Comparison of ENCODE assay signal across 8 cellular contexts in genomic region chr9:110183208-110184145, GRCh38. TPM values are rescaled to one million over a fixed set of nuclear protein-coding genes. Genes with fewer than 3 reads are reported as not detected.
DNase-seq lines count a peak whose midpoint lies in the region; ATAC-seq and TF ChIP-seq lines count a peak whose summit lies in the region.

No MANE protein-coding gene starts in this region.

- peaks cover 6% of the 10 kb centered on the region for H3K9me3 Mint-ChIP-seq in activated naive CD8-positive, alpha-beta T cell treated with anti-CD3 and anti-CD28 coated beads, Interleukin-2, amount 10 ng/mL, durations not matched to agents 7 days and 5 days

- ATAC-seq in GM21717 (IDR thresholded peaks at IDR 0.05; ENCODE audit: unreplicated experiment) (peak; percentile 63), RWPE2 (ENCODE audit: low read depth) (peak; percentile 35; the same call in 2 of the 3 replicates)
- ATAC-seq in activated naive CD8-positive, alpha-beta T cell treated with anti-CD3 and anti-CD28 coated beads, Interleukin-2, amount 10 ng/mL, durations not matched to agents 7 days and 5 days (ENCODE audit: low read depth) = peak; percentile 52

- H3K4me3 ChIP-seq in RWPE2 (ENCODE audit: severe bottlenecking) (no peak overlapping the region), left ventricle myocardium inferior (no peak overlapping the region)

- H3K27ac Mint-ChIP-seq in activated naive CD8-positive, alpha-beta T cell treated with anti-CD3 and anti-CD28 coated beads, Interleukin-2, amount 10 ng/mL, durations not matched to agents 7 days and 5 days = no peak overlapping the region

- H3K27me3 ChIP-seq in RWPE2 (ENCODE audit: insufficient read depth, poor library complexity, severe bottlenecking) (no peaks in the 10 kb centered on the region), left ventricle myocardium inferior (ENCODE audit: low read depth) (no peaks in the 10 kb centered on the region)

- H3K27me3 Mint-ChIP-seq in activated naive CD8-positive, alpha-beta T cell treated with anti-CD3 and anti-CD28 coated beads, Interleukin-2, amount 10 ng/mL, durations not matched to agents 7 days and 5 days = no peaks in the 10 kb centered on the region

- H3K9me3 ChIP-seq in RWPE2 (ENCODE audit: severe bottlenecking) (no peaks in the 10 kb centered on the region), left ventricle myocardium inferior (replicated peaks) (no peaks in the 10 kb centered on the region)

- H3K36me3 Mint-ChIP-seq in activated naive CD8-positive, alpha-beta T cell treated with anti-CD3 and anti-CD28 coated beads, Interleukin-2, amount 10 ng/mL, durations not matched to agents 7 days and 5 days = no peaks in the 10 kb centered on the region

- TF ChIP-seq CTCF in LNCAP (IDR thresholded peaks at IDR 0.05) (peak; percentile 81), RWPE2 (IDR thresholded peaks at IDR 0.05; ENCODE audit: poor library complexity, severe bottlenecking) (peak; percentile 83), left ventricle myocardium inferior (IDR thresholded peaks at IDR 0.05; ENCODE audit: borderline replicate concordance) (peak; percentile 81)

- intact Hi-C loops in left ventricle myocardium inferior (cut with micrococcal nuclease) = loop anchor here (5.0 kb wide), 1 partner anchor 34 kb away; no protein-coding TSS in a partner anchor

- H3K4me1 Mint-ChIP-seq in activated naive CD8-positive, alpha-beta T cell treated with anti-CD3 and anti-CD28 coated beads, Interleukin-2, amount 10 ng/mL, durations not matched to agents 7 days and 5 days = peaks cover 3% of the 10 kb centered on the region

- POLR2A ChIA-PET in activated naive CD8-positive, alpha-beta T cell treated with anti-CD3 and anti-CD28 coated beads, Interleukin-2, amount 10 ng/mL, durations not matched to agents 7 days and 5 days (lab: Charles Lee) = interaction anchor here (0.6 to 0.9 kb wide), 3 partner anchors 40 to 1545 kb away, joined by 3 to 4 read pairs (median 3); partner anchors contain the start of gene TXN

- peaks cover 13% of the 10 kb centered on the region for H3K4me1 ChIP-seq in RWPE2 (ENCODE audit: insufficient read depth, poor library complexity, severe bottlenecking)
- peaks cover 18% of the 10 kb centered on the region for H3K4me1 ChIP-seq in left ventricle myocardium inferior

- H3K4me3 Mint-ChIP-seq in activated naive CD8-positive, alpha-beta T cell treated with anti-CD3 and anti-CD28 coated beads, Interleukin-2, amount 10 ng/mL, durations not matched to agents 7 days and 5 days = no peak overlapping the region

- H3K27ac ChIP-seq in RWPE2 (ENCODE audit: poor library complexity, severe bottlenecking) = no peak overlapping the region
- H3K27ac ChIP-seq in left ventricle myocardium inferior (replicated peaks) = no peak overlapping the region

- DNase-seq in EH (ENCODE audit: low read depth) = peak; percentile 73
- DNase-seq in RWPE2 (ENCODE audit: low spot score) = no peak
- no peak for DNase-seq in activated naive CD8-positive, alpha-beta T cell treated with anti-CD3 and anti-CD28 coated beads, Interleukin-2, amount 10 ng/mL, durations not matched to agents 7 days and 5 days
- no peak for DNase-seq in left ventricle myocardium inferior
- DNase-seq in retina = peak; percentile 26
- no peak for DNase-seq in KG1 (lab: John Stamatoyannopoulos, UW)

- H3K36me3 ChIP-seq in RWPE2 (ENCODE audit: low read depth) = no peaks in the 10 kb centered on the region
- no peaks in the 10 kb centered on the region for H3K36me3 ChIP-seq in left ventricle myocardium inferior

RNA-seq across cellular contexts. Expression of gene C9orf152, which starts 24.5 kb away (rescaled TPM):
- not detected for total RNA-seq in activated naive CD8-positive, alpha-beta T cell treated with anti-CD3 and anti-CD28 coated beads, Interleukin-2, amount 10 ng/mL, durations not matched to agents 7 days and 5 days
- not detected for total RNA-seq in left ventricle myocardium inferior

Comparison
In these comparisons a context has a peak if more than half of its experiments do, and no peak if none do; other contexts are left out.
1. DNase-seq: peak in EH (single experiment) and retina (single experiment); none in RWPE2 (single experiment), activated naive CD8-positive, alpha-beta T cell treated with anti-CD3 and anti-CD28 coated beads, Interleukin-2, amount 10 ng/mL, durations not matched to agents 7 days and 5 days (single experiment), left ventricle myocardium inferior (single experiment) and KG1 (single experiment).
2. Peak in every context shown above with its lines, with median percentiles within 50 percentile points of each other: ATAC-seq and CTCF ChIP-seq.